Comparison of ENCODE assay signal across 21 cellular contexts in genomic region chr9:90880066-90880465, GRCh38.
"Had no signal": no experiment of that assay in that cellular context is flagged by ENCODE, and none has a peak within 500 bp of the region (broad histone marks: within the 10 kb centered on the region; RNA-seq: fewer than 3 reads in every experiment).

No MANE protein-coding gene starts in this region.

- H3K27me3 ChIP-seq: neural progenitor cell, upper lobe of left lung had no signal

- H3K36me3 Mint-ChIP-seq: neural progenitor cell had no signal

- ATAC-seq: activated naive CD8-positive, alpha-beta T cell treated with anti-CD3 and anti-CD28 coated beads, Interleukin-2, amount 50 U/mL, for 24 hours; left lobe of liver; naive thymus-derived CD8-positive, alpha-beta T cell had no signal

- H3K9me3 ChIP-seq: lower lobe of right lung, prostate gland, upper lobe of left lung had no signal

- H2AFZ ChIP-seq: neural progenitor cell had no signal

- H3K36me3 ChIP-seq: neural progenitor cell, prostate gland had no signal

- H3K4me1 ChIP-seq: lower lobe of right lung, neural progenitor cell, prostate gland, upper lobe of left lung had no signal

- H3K27ac Mint-ChIP-seq: activated naive CD8-positive, alpha-beta T cell treated with anti-CD3 and anti-CD28 coated beads, Interleukin-2, amount 50 U/mL, for 24 hours; activated T-helper 1 cell treated with anti-CD3 and anti-CD28 coated beads, Interleukin-12 subunit alpha, Interleukin-12 subunit beta, Interleukin-2, Interleukin-4 antibody, amounts not matched to agents 30 ng/mL and 10 ng/mL and 1 ng/mL, durations not matched to agents 14 hours and 24 hours and 36 hours; neural progenitor cell had no signal

- H3K4me1 Mint-ChIP-seq: neural progenitor cell had no signal

- H3K9ac ChIP-seq: neural progenitor cell had no signal

- H3K4me3 Mint-ChIP-seq: activated naive CD8-positive, alpha-beta T cell treated with anti-CD3 and anti-CD28 coated beads, Interleukin-2, amount 50 U/mL, for 24 hours; activated T-helper 1 cell treated with anti-CD3 and anti-CD28 coated beads, Interleukin-12 subunit alpha, Interleukin-12 subunit beta, Interleukin-2, Interleukin-4 antibody, amounts not matched to agents 30 ng/mL and 10 ng/mL and 1 ng/mL, durations not matched to agents 14 hours and 24 hours and 36 hours; naive thymus-derived CD8-positive, alpha-beta T cell; neural progenitor cell had no signal

- H3K4me2 ChIP-seq: neural progenitor cell had no signal

- DNase-seq: activated CD4-positive, alpha-beta T cell treated with anti-CD3 and anti-CD28 coated beads for 4 hours; activated CD4-positive, alpha-beta T cell treated with anti-CD3 and anti-CD28 coated beads, Interleukin-2, amount 50 U/mL, for 48 hours; activated CD4-positive, CD25-positive, alpha-beta regulatory T cell; activated gamma-delta T cell; activated naive CD4-positive, alpha-beta T cell treated with anti-CD3 and anti-CD28 coated beads, Interleukin-2, amount 50 U/mL, for 16 hours; activated naive CD8-positive, alpha-beta T cell treated with anti-CD3 and anti-CD28 coated beads, Interleukin-2, amount 50 U/mL, for 24 hours; cerebellar nuclear complex; kidney; lower lobe of right lung; naive thymus-derived CD8-positive, alpha-beta T cell; stimulated activated CD4-positive, alpha-beta T cell treated with anti-CD3 and anti-CD28 coated beads, Interleukin-2, amount 100 ng/mL, for 48 hours; stimulated activated CD8-positive, alpha-beta memory T cell treated with anti-CD3 and anti-CD28 coated beads, Interleukin-4, amount 100 ng/mL, for 48 hours; stimulated activated naive CD8-positive, alpha-beta T cell treated with anti-CD3 and anti-CD28 coated beads, Interleukin-15, Interleukin-2, amounts not matched to agents 100 U/mL and 50 U/mL, for 24 hours; T1000; upper lobe of left lung had no signal

- H3K27me3 Mint-ChIP-seq: activated naive CD8-positive, alpha-beta T cell treated with anti-CD3 and anti-CD28 coated beads, Interleukin-2, amount 50 U/mL, for 24 hours had no signal

- H3K27ac ChIP-seq: coronary artery, epithelial cell of prostate, lower lobe of right lung, neural progenitor cell, prostate gland, upper lobe of left lung had no signal

- H3K4me3 ChIP-seq: coronary artery, lower lobe of right lung, neural progenitor cell, prostate gland, upper lobe of left lung had no signal
